In the genomic region with DNA sequence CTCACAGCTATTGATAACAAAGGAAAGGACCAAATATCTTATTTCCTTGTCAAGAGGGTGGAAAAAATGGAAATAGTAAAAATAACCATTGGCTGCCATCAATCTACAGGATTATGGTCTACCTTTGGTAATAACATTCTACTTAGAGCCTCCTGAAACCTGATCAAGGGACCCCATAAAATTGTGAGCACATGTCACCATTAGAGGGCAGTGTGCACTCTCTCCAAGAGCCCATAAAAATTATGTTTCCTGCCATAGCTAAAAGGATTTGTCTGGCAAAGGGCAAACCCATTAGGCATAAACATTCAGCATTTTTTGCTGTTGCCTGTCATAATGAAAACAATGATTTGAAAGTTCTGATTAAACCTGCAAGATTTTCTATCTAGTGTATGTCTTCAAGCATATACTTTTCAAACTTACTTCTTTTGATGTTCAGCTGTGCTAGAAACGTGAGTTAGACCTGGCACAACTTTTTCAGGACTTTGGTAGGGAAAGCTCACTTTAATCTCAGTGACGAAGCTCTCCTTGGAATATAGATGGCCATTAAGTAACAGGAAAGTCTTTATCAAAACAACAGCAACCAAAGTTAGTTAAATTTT, we compare ENCODE assay signal across 8 cellular contexts.
A peak's percentile ranks its signal among the peaks of the same experiment; 100 is the strongest.
DNase-seq lines count a peak whose midpoint lies in the region; ATAC-seq and TF ChIP-seq lines count a peak whose summit lies in the region.

No MANE protein-coding gene starts in this region.

- no peak overlapping the region for H3K4me3 Mint-ChIP-seq in activated naive CD4-positive, alpha-beta T cell treated with anti-CD3 and anti-CD28 coated beads, Interleukin-2, amount 10 ng/mL, durations not matched to agents 7 days and 5 days

- no peaks in the 10 kb centered on the region for H3K9me3 ChIP-seq in Karpas-422 (ENCODE audit: low read length)

- no peaks in the 10 kb centered on the region for H3K36me3 ChIP-seq in Karpas-422 (ENCODE audit: insufficient read depth, low read length)

- H3K27ac ChIP-seq in Karpas-422 (ENCODE audit: low read length): no peak overlapping the region

- peak; percentile 63 for TF ChIP-seq CTCF in GM10248 (IDR thresholded peaks at IDR 0.05; ENCODE audit: control extremely low read depth, extremely low read depth, low read depth, missing control alignments)

- DNase-seq in GM10248 (ENCODE audit: extremely low spot score) (peak; percentile 46), Karpas-422 (peak; percentile 86), OCI-M1 (lab: John Stamatoyannopoulos, UW) (peak; percentile 73), head of caudate nucleus (peak in 25 of 42 donors; percentile 7 to 75 (median 42)), renal cortical epithelial cell (ENCODE audit: low read depth) (peak; percentile 52)
- peak; percentile 70 for DNase-seq in activated naive CD4-positive, alpha-beta T cell treated with anti-CD3 and anti-CD28 coated beads, Interleukin-2, amount 10 ng/mL, durations not matched to agents 7 days and 5 days

- no peak overlapping the region for H3K27ac Mint-ChIP-seq in activated naive CD4-positive, alpha-beta T cell treated with anti-CD3 and anti-CD28 coated beads, Interleukin-2, amount 10 ng/mL, durations not matched to agents 7 days and 5 days

- no peak overlapping the region for H3K9ac ChIP-seq in Karpas-422 (ENCODE audit: low read length)

- no peak overlapping the region for H3K4me2 ChIP-seq in Karpas-422 (ENCODE audit: low read depth, low read length, poor library complexity, severe bottlenecking)

- no peaks in the 10 kb centered on the region for H3K36me3 Mint-ChIP-seq in activated naive CD4-positive, alpha-beta T cell treated with anti-CD3 and anti-CD28 coated beads, Interleukin-2, amount 10 ng/mL, durations not matched to agents 7 days and 5 days

- H3K79me2 ChIP-seq in Karpas-422 (ENCODE audit: low read length): no peaks in the 10 kb centered on the region

- H3K27me3 ChIP-seq in Karpas-422 (ENCODE audit: low read length): no peaks in the 10 kb centered on the region

- CTCF ChIA-PET in GM10248 (lab: Yijun Ruan, JAX): interaction anchor here (0.6 to 4.8 kb wide), 25 partner anchors 9 to 1887 kb away, joined by 3 to 47 read pairs (median 5); no protein-coding TSS in a partner anchor
- CTCF ChIA-PET in activated naive CD4-positive, alpha-beta T cell treated with anti-CD3 and anti-CD28 coated beads, Interleukin-2, amount 10 ng/mL, durations not matched to agents 7 days and 5 days (lab: Charles Lee): interaction anchor here (0.6 to 2.6 kb wide), 26 partner anchors 9 to 1749 kb away, joined by 3 to 13 read pairs (median 4); no protein-coding TSS in a partner anchor

- peaks cover 4% of the 10 kb centered on the region for H3K27me3 Mint-ChIP-seq in activated naive CD4-positive, alpha-beta T cell treated with anti-CD3 and anti-CD28 coated beads, Interleukin-2, amount 10 ng/mL, durations not matched to agents 7 days and 5 days

- ATAC-seq in HG02870 (IDR thresholded peaks at IDR 0.05; ENCODE audit: unreplicated experiment): no peak
- ATAC-seq in HG03175 (IDR thresholded peaks at IDR 0.05; ENCODE audit: unreplicated experiment): no peak

- H3K4me3 ChIP-seq in Karpas-422 (ENCODE audit: low read length): no peak overlapping the region

- no peaks in the 10 kb centered on the region for H3K9me3 Mint-ChIP-seq in activated naive CD4-positive, alpha-beta T cell treated with anti-CD3 and anti-CD28 coated beads, Interleukin-2, amount 10 ng/mL, durations not matched to agents 7 days and 5 days

- peaks cover 19% of the 10 kb centered on the region for H3K4me1 Mint-ChIP-seq in activated naive CD4-positive, alpha-beta T cell treated with anti-CD3 and anti-CD28 coated beads, Interleukin-2, amount 10 ng/mL, durations not matched to agents 7 days and 5 days

- no peaks in the 10 kb centered on the region for H3K9me2 ChIP-seq in Karpas-422 (replicated peaks; ENCODE audit: insufficient read depth, low read length)

- no peaks in the 10 kb centered on the region for H3K4me1 ChIP-seq in Karpas-422 (ENCODE audit: low read length)

- intact Hi-C loops in head of caudate nucleus (cut with DNase I): loop anchor here (10.0 kb wide), 1 partner anchor 903 kb away; no protein-coding TSS in a partner anchor

- no peak overlapping the region for H2AFZ ChIP-seq in Karpas-422 (ENCODE audit: low read length)

- no peaks in the 10 kb centered on the region for H4K20me1 ChIP-seq in Karpas-422 (ENCODE audit: insufficient read depth, low read depth, low read length)

- POLR2A ChIA-PET in GM10248 (lab: Yijun Ruan, JAX): no interaction called here
